In the genomic region with DNA sequence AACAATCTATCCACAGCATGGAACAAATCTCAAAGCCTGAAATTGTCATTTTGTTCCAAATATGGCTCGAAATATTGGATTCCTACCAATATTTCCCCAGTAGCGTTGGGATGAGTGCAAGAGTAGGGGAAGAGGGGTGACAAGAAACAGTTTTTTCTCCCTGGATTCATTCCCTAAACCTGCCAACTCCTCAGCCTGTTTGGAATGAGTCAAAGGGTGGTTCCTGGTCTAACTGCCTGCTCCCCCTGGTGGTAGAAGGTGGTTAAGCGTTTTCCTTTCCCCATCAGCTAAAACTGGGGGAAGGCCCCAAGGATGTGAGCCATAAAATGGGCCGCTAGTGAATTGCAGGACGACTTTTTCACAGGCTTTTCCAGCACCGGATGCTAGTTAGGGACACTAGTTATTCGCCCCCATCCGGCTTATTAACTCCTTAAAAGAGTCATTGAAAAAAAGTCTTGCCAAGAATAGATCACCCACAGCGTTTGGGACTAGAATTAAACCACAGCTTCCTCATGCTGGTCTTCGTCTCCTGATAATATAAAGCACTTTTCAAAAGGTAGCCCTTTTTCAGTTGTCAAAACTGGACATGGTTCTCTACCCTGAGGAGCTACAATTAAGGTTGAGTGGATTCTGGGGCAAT, we compare ENCODE assay signal across 9 cellular contexts.
DNase-seq lines count a peak whose midpoint lies in the region; ATAC-seq and TF ChIP-seq lines count a peak whose summit lies in the region.
"Had no signal": no experiment of that assay in that cellular context is flagged by ENCODE, and none has a peak within 500 bp of the region (broad histone marks: within the 10 kb centered on the region; RNA-seq: fewer than 3 reads in every experiment).

No MANE protein-coding gene starts in this region.

- H3K9me3 Mint-ChIP-seq in activated T-cell treated with anti-CD3 and anti-CD28 coated beads, Interleukin-2, amount 50 U/mL, for 4 hours = no peaks in the 10 kb centered on the region
- H3K9me3 Mint-ChIP-seq in osteocyte (ENCODE audit: unreplicated experiment) (no peaks in the 10 kb centered on the region), type B pancreatic cell (no peaks in the 10 kb centered on the region)
- H3K9me3 Mint-ChIP-seq: stimulated activated naive CD8-positive, alpha-beta T cell treated with anti-CD3 and anti-CD28 coated beads, Interleukin-15, Interleukin-2, amounts not matched to agents 100 ng/mL and 50 ng/mL, for 24 hours had no signal

- H3K27me3 Mint-ChIP-seq in activated T-cell treated with anti-CD3 and anti-CD28 coated beads, Interleukin-2, amount 50 U/mL, for 4 hours (ENCODE audit: low read depth) = no peaks in the 10 kb centered on the region
- H3K27me3 Mint-ChIP-seq in osteocyte (ENCODE audit: unreplicated experiment) (no peaks in the 10 kb centered on the region), type B pancreatic cell (no peaks in the 10 kb centered on the region)
- H3K27me3 Mint-ChIP-seq: stimulated activated naive CD8-positive, alpha-beta T cell treated with anti-CD3 and anti-CD28 coated beads, Interleukin-15, Interleukin-2, amounts not matched to agents 100 ng/mL and 50 ng/mL, for 24 hours had no signal

- no peak overlapping the region for H3K4me3 Mint-ChIP-seq in activated T-cell treated with anti-CD3 and anti-CD28 coated beads, Interleukin-2, amount 50 U/mL, for 4 hours
- H3K4me3 Mint-ChIP-seq in osteocyte (ENCODE audit: unreplicated experiment) = no peak overlapping the region
- no peak overlapping the region for H3K4me3 Mint-ChIP-seq in type B pancreatic cell
- H3K4me3 Mint-ChIP-seq: stimulated activated naive CD8-positive, alpha-beta T cell treated with anti-CD3 and anti-CD28 coated beads, Interleukin-15, Interleukin-2, amounts not matched to agents 100 ng/mL and 50 ng/mL, for 24 hours had no signal

- H3K27ac Mint-ChIP-seq in osteocyte (ENCODE audit: unreplicated experiment) = no peak overlapping the region
- H3K27ac Mint-ChIP-seq in type B pancreatic cell = no peak overlapping the region
- H3K27ac Mint-ChIP-seq: stimulated activated naive CD8-positive, alpha-beta T cell treated with anti-CD3 and anti-CD28 coated beads, Interleukin-15, Interleukin-2, amounts not matched to agents 100 ng/mL and 50 ng/mL, for 24 hours had no signal

- peak; percentile 64 for ATAC-seq in HG03432 (IDR thresholded peaks at IDR 0.05; ENCODE audit: unreplicated experiment)
- ATAC-seq in activated T-cell treated with anti-CD3 and anti-CD28 coated beads, Interleukin-2, amount 50 U/mL, for 4 hours = peak; percentile 60 to 62

- DNase-seq in activated gamma-delta T cell treated with Interleukin-2 at 50 U/mL for 16 hours (peak; percentile 64), activated gamma-delta T cell (lab: John Stamatoyannopoulos, UW) (no peak), OCI-M1 (lab: John Stamatoyannopoulos, UW) (peak; percentile 72), fibroblast of villous mesenchyme (ENCODE audit: low read depth) (peak; percentile 44), osteocyte (ENCODE audit: extremely low spot score, unreplicated experiment) (no peak), type B pancreatic cell (ENCODE audit: extremely low spot score, unreplicated experiment) (no peak)
- DNase-seq in activated T-cell treated with anti-CD3 and anti-CD28 coated beads, Interleukin-2, amount 50 U/mL, for 4 hours = peak; percentile 59

- no peak overlapping the region for H3K4me3 ChIP-seq in fibroblast of villous mesenchyme (ENCODE audit: low read depth, low read length)

- H3K36me3 Mint-ChIP-seq in activated T-cell treated with anti-CD3 and anti-CD28 coated beads, Interleukin-2, amount 50 U/mL, for 4 hours (ENCODE audit: insufficient read depth) = no peaks in the 10 kb centered on the region
- H3K36me3 Mint-ChIP-seq in osteocyte (ENCODE audit: unreplicated experiment) (no peaks in the 10 kb centered on the region), type B pancreatic cell (no peaks in the 10 kb centered on the region)

- H3K4me1 Mint-ChIP-seq in activated T-cell treated with anti-CD3 and anti-CD28 coated beads, Interleukin-2, amount 50 U/mL, for 4 hours (ENCODE audit: low read depth) = no peaks in the 10 kb centered on the region
- peaks cover 2% of the 10 kb centered on the region for H3K4me1 Mint-ChIP-seq in osteocyte (ENCODE audit: unreplicated experiment)
- H3K4me1 Mint-ChIP-seq in type B pancreatic cell (ENCODE audit: unreplicated experiment) = no peaks in the 10 kb centered on the region

- TF ChIP-seq CTCF in fibroblast of villous mesenchyme (IDR thresholded peaks at IDR 0.05; ENCODE audit: insufficient read depth, low read depth, low read length) = peak; percentile 93
- peak; percentile 82 for TF ChIP-seq CTCF in osteocyte (IDR thresholded peaks at IDR 0.05)
- TF ChIP-seq CTCF in type B pancreatic cell (conservative IDR thresholded peaks at IDR 0.05) = peak; percentile 85

Comparison
In these comparisons a context has a peak if more than half of its experiments do, and no peak if none do; other contexts are left out.
1. DNase-seq: peak in activated gamma-delta T cell treated with Interleukin-2 at 50 U/mL for 16 hours (single experiment), OCI-M1 (single experiment), activated T-cell treated with anti-CD3 and anti-CD28 coated beads, Interleukin-2, amount 50 U/mL, for 4 hours (single experiment) and fibroblast of villous mesenchyme (single experiment); none in activated gamma-delta T cell (single experiment), osteocyte (single experiment) and type B pancreatic cell (single experiment).
2. Peak in every context shown above with its lines, with median percentiles within 50 percentile points of each other: CTCF ChIP-seq.